7 cellular contexts compared by ENCODE assay signal in genomic region chr17:81870978-81871386, GRCh38. TPM values are rescaled to one million over a fixed set of nuclear protein-coding genes. Genes with fewer than 3 reads are reported as not detected.
DNase-seq lines count a peak whose midpoint lies in the region; ATAC-seq lines count a peak whose summit lies in the region.

ARHGDIA (minus strand) TSS chr17:81871337; CDS start chr17:81869930, 1,407 bp downstream.

- peaks cover 5% of the 10 kb centered on the region for H3K4me1 Mint-ChIP-seq in activated T-helper 17 cell treated with anti-CD3 and anti-CD28 coated beads, Interleukin-2, amount 50 U/mL, for 72 hours

- H3K27ac Mint-ChIP-seq in activated T-helper 17 cell treated with anti-CD3 and anti-CD28 coated beads, Interleukin-2, amount 50 U/mL, for 72 hours = peak within 1 kb of the TSS; percentile 92

- DNase-seq in left ventricle myocardium superior = no peak
- no peak for DNase-seq in sciatic nerve (ENCODE audit: low spot score)
- DNase-seq in retina = no peak
- DNase-seq in DMS114 treated with DMSO at 0.1 percent for 48 hours (lab: John Stamatoyannopoulos, UW; ENCODE audit: unreplicated experiment) = no peak

- no peaks in the 10 kb centered on the region for H3K27me3 Mint-ChIP-seq in activated T-helper 17 cell treated with anti-CD3 and anti-CD28 coated beads, Interleukin-2, amount 50 U/mL, for 72 hours

- H3K4me3 Mint-ChIP-seq in activated T-helper 17 cell treated with anti-CD3 and anti-CD28 coated beads, Interleukin-2, amount 50 U/mL, for 72 hours = peak within 1 kb of the TSS; percentile 89

- peak; percentile 28 for ATAC-seq in GM19324 (IDR thresholded peaks at IDR 0.05; ENCODE audit: low FRiP score, unreplicated experiment)
- peak; percentile 44 for ATAC-seq in HG03045 (IDR thresholded peaks at IDR 0.05; ENCODE audit: unreplicated experiment)
- ATAC-seq in activated T-helper 17 cell treated with anti-CD3 and anti-CD28 coated beads, Interleukin-2, amount 50 U/mL, for 72 hours (replicated peaks) = peak; percentile 68
- peak; percentile 75 for ATAC-seq in left ventricle myocardium superior
- ATAC-seq in sciatic nerve = peak; percentile 64

- H3K36me3 Mint-ChIP-seq in activated T-helper 17 cell treated with anti-CD3 and anti-CD28 coated beads, Interleukin-2, amount 50 U/mL, for 72 hours (ENCODE audit: low read depth) = peaks cover 65% of the 10 kb centered on the region

- intact Hi-C loops in left ventricle myocardium superior (cut with micrococcal nuclease) = no loop called here
- intact Hi-C loops in sciatic nerve (cut with DNase I) = no loop called here

- no peaks in the 10 kb centered on the region for H3K9me3 Mint-ChIP-seq in activated T-helper 17 cell treated with anti-CD3 and anti-CD28 coated beads, Interleukin-2, amount 50 U/mL, for 72 hours

RNA-seq across cellular contexts. Expression of gene ARHGDIA, which starts in this region (rescaled TPM):
- total RNA-seq in activated T-helper 17 cell treated with anti-CD3 and anti-CD28 coated beads, Interleukin-2, amount 50 U/mL, for 72 hours = 100 to 1,000 TPM; 384 to 814 TPM
- total RNA-seq in left ventricle myocardium superior (114 TPM), sciatic nerve (387 TPM)
